17 cellular contexts compared by ENCODE assay signal in genomic region chr6:165701564-165702354, GRCh38. TPM values are rescaled to one million over a fixed set of nuclear protein-coding genes. Genes with fewer than 3 reads are reported as not detected.
A peak's percentile ranks its signal among the peaks of the same experiment; 100 is the strongest.
DNase-seq lines count a peak whose midpoint lies in the region; ATAC-seq and TF ChIP-seq lines count a peak whose summit lies in the region.
"Had no signal": no experiment of that assay in that cellular context is flagged by ENCODE, and none has a peak within 500 bp of the region (broad histone marks: within the 10 kb centered on the region; RNA-seq: fewer than 3 reads in every experiment).

No MANE protein-coding gene starts in this region.

- H3K36me3 ChIP-seq in heart left ventricle, result no peaks in the 10 kb centered on the region

- H3K27ac ChIP-seq in heart left ventricle, result peak overlapping the region in 9 of 12 donors; percentile 30 to 84 (median 67)
- H3K27ac ChIP-seq: HL-60 had no signal

- peaks cover 0 to 28% (median 10%) of the 10 kb centered on the region in 12 donors for H3K9me3 ChIP-seq in heart left ventricle

- no peaks in the 10 kb centered on the region for H3K4me1 Mint-ChIP-seq in HFFc6 (ENCODE audit: low read depth)
- H3K4me1 Mint-ChIP-seq: activated T-helper 17 cell treated with anti-CD3 and anti-CD28 coated beads, Interleukin-2, amount 50 U/mL, for 72 hours had no signal

- peaks cover 0 to 28% (median 12%) of the 10 kb centered on the region in 12 donors for H3K4me1 ChIP-seq in heart left ventricle

- no peak for DNase-seq in heart left ventricle
- no peak for DNase-seq in HFFc6
- no peak for DNase-seq in superior temporal gyrus (ENCODE audit: extremely low spot score)
- DNase-seq in germinal center (ENCODE audit: low spot score), result no peak
- DNase-seq: activated CD4-positive, alpha-beta T cell treated with anti-CD3 and anti-CD28 coated beads for 1 hour; DMS53; effector CD4-positive, alpha-beta T cell; foreskin melanocyte; OCI-M1; T-helper 1 cell had no signal

- TF ChIP-seq CTCF in heart left ventricle (IDR thresholded peaks at IDR 0.05) (no peak), HFFc6 (IDR thresholded peaks at IDR 0.05) (no peak)

- H3K4me3 Mint-ChIP-seq in HFFc6, result no peak overlapping the region
- H3K4me3 Mint-ChIP-seq: activated T-helper 17 cell treated with anti-CD3 and anti-CD28 coated beads, Interleukin-2, amount 50 U/mL, for 72 hours; natural killer cell treated with Interleukin-12 subunit alpha and Interleukin-12 subunit beta and Interleukin-15 and Interleukin-18, amount 100 ng/mL, for 72 hours had no signal

- 67 to 73% (median 71%) methylated on average over 11 of the region's 11 CpGs for WGBS in heart left ventricle, 4 donors

- peaks cover 5% of the 10 kb centered on the region for H3K36me3 Mint-ChIP-seq in HFFc6 (ENCODE audit: low read depth)

- H3K4me3 ChIP-seq in heart left ventricle, result no peak overlapping the region

- peaks cover 54% of the 10 kb centered on the region for H3K9me3 Mint-ChIP-seq in HFFc6

- intact Hi-C loops in heart left ventricle (cut with DNase I), result loop anchor here in 2 of 10 donors (2.0 to 5.0 kb wide), 2 partner anchors 34 to 39 kb away; partner anchors contain the start of gene PDE10A (in 1 of the 2)

- no peaks in the 10 kb centered on the region; the same call in 1 of the 2 replicates for H3K27me3 Mint-ChIP-seq in HFFc6 (ENCODE audit: insufficient read depth)
- H3K27me3 Mint-ChIP-seq: activated T-helper 17 cell treated with anti-CD3 and anti-CD28 coated beads, Interleukin-2, amount 50 U/mL, for 72 hours had no signal

- TF ChIP-seq POLR2A in heart left ventricle (IDR thresholded peaks at IDR 0.05), result no peak

- peak; percentile 78 for ATAC-seq in GM18511 (IDR thresholded peaks at IDR 0.05; ENCODE audit: unreplicated experiment)
- peak; percentile 59 for ATAC-seq in GM21447 (IDR thresholded peaks at IDR 0.05; ENCODE audit: unreplicated experiment)
- peak; percentile 72 for ATAC-seq in HG03159 (IDR thresholded peaks at IDR 0.05; ENCODE audit: unreplicated experiment)
- peak in 3 of 4 donors; percentile 44 to 54 (median 45) for ATAC-seq in heart left ventricle
- ATAC-seq in HG03442 (IDR thresholded peaks at IDR 0.05; ENCODE audit: unreplicated experiment), result no peak
- ATAC-seq: activated T-helper 17 cell treated with anti-CD3 and anti-CD28 coated beads, Interleukin-2, amount 50 U/mL, for 72 hours; natural killer cell treated with Interleukin-12 subunit alpha and Interleukin-12 subunit beta and Interleukin-15 and Interleukin-18, amount 100 ng/mL, for 72 hours had no signal

- no peak overlapping the region for H3K27ac Mint-ChIP-seq in HFFc6
- H3K27ac Mint-ChIP-seq: activated T-helper 17 cell treated with anti-CD3 and anti-CD28 coated beads, Interleukin-2, amount 50 U/mL, for 72 hours; natural killer cell treated with Interleukin-12 subunit alpha and Interleukin-12 subunit beta and Interleukin-15 and Interleukin-18, amount 100 ng/mL, for 72 hours had no signal

- no peaks in the 10 kb centered on the region for H3K27me3 ChIP-seq in heart left ventricle

RNA-seq across cellular contexts. Expression of gene PDE10A, which starts 38.7 kb away (rescaled TPM):
- 10 to 100 TPM in 8 of 9 donors, 1 to 10 TPM in 1; 8.6 to 22.4 (median 12.8) TPM for total RNA-seq in heart left ventricle
- 10 to 100 TPM in 1 of 2 donors, 1 to 10 TPM in 1; 4.2 to 17.7 TPM for polyA plus RNA-seq in heart left ventricle
- total RNA-seq in HFFc6 (2021; fragmentation: NEBNext Ultra II Directional; extraction: Animal tissue kit (Norgen Biotek cat#: 25700)), result 1 to 10 TPM in 4 of 6 experiments, not detected in 2; 1.2 to 2.0 (median 1.6) TPM
- total RNA-seq: activated T-helper 17 cell treated with anti-CD3 and anti-CD28 coated beads, Interleukin-2, amount 50 U/mL, for 72 hours; natural killer cell treated with Interleukin-12 subunit alpha and Interleukin-12 subunit beta and Interleukin-15 and Interleukin-18, amount 100 ng/mL, for 72 hours had no signal
